ENCODE assay signal across 12 cellular contexts in genomic region chr2:99554238-99554637, GRCh38.
A peak's percentile ranks its signal among the peaks of the same experiment; 100 is the strongest.
DNase-seq lines count a peak whose midpoint lies in the region; ATAC-seq and TF ChIP-seq lines count a peak whose summit lies in the region.
"Had no signal": no experiment of that assay in that cellular context is flagged by ENCODE, and none has a peak within 500 bp of the region (broad histone marks: within the 10 kb centered on the region; RNA-seq: fewer than 3 reads in every experiment).

No MANE protein-coding gene starts in this region.

- no peaks in the 10 kb centered on the region for H3K27me3 ChIP-seq in HUES6 (ENCODE audit: control insufficient read depth, insufficient read depth, low read length)
- H3K27me3 ChIP-seq: MG63, uterus had no signal

- H3K9me3 ChIP-seq in HUES6 (ENCODE audit: control insufficient read depth, insufficient read depth, low read depth, low read length) = no peaks in the 10 kb centered on the region
- H3K9me3 ChIP-seq: MG63, uterus had no signal

- no peak overlapping the region for H3K9ac ChIP-seq in HUES6 (ENCODE audit: low read length)

- H3K27ac ChIP-seq in 22Rv1 = no peak overlapping the region
- H3K27ac ChIP-seq in HUES6 (ENCODE audit: low read depth, low read length) = no peak overlapping the region
- H3K27ac ChIP-seq: uterus had no signal

- in situ Hi-C loops in astrocyte of the cerebellum (cut with HindIII; ENCODE audit: low sequenced_read_pairs) = no loop called here

- DNase-seq in astrocyte of the cerebellum (ENCODE audit: low read depth) (no peak), iPS-NIHi11 (ENCODE audit: low spot score) (peak; percentile 49)
- no peak for DNase-seq in activated T-cell treated with anti-CD3 and anti-CD28 coated beads, Interleukin-2, amount 50 U/mL, for 1 hour
- DNase-seq: activated effector memory CD4-positive, alpha-beta T cell treated with anti-CD3 and anti-CD28 coated beads, Interleukin-2, amount 50 U/mL, for 16 hours; MG63; midbrain; uterus had no signal

- H3K36me3 ChIP-seq in HUES6 (ENCODE audit: control insufficient read depth, insufficient read depth, low read length) = no peaks in the 10 kb centered on the region
- H3K36me3 ChIP-seq: MG63, uterus had no signal

- ATAC-seq in HG02840 (IDR thresholded peaks at IDR 0.05; ENCODE audit: low FRiP score, unreplicated experiment) = no peak
- ATAC-seq in GM18498 (IDR thresholded peaks at IDR 0.05; ENCODE audit: unreplicated experiment) = no peak
- ATAC-seq in HG03159 (IDR thresholded peaks at IDR 0.05; ENCODE audit: unreplicated experiment) = no peak

- H3K4me3 ChIP-seq in HUES6 (ENCODE audit: low read depth, low read length) (peak overlapping the region; percentile 25), astrocyte of the cerebellum (ENCODE audit: low read depth, low read length) (no peak overlapping the region)
- H3K4me3 ChIP-seq: MG63, uterus had no signal

- peaks cover 25% of the 10 kb centered on the region; the same call in 1 of the 2 replicates for H3K4me1 ChIP-seq in HUES6 (ENCODE audit: control insufficient read depth, insufficient read depth, low read length)
- H3K4me1 ChIP-seq: uterus had no signal

- 0 out of 2 replicates have a peak, but pooled peaks have one; percentile 5 for TF ChIP-seq CTCF in 22Rv1 (IDR thresholded peaks at IDR 0.05)
- TF ChIP-seq CTCF in astrocyte of the cerebellum (IDR thresholded peaks at IDR 0.05; ENCODE audit: low read depth, low read length, missing control alignments) = peak; percentile 6
